Comparison of ENCODE assay signal across 11 cellular contexts in the genomic region with DNA sequence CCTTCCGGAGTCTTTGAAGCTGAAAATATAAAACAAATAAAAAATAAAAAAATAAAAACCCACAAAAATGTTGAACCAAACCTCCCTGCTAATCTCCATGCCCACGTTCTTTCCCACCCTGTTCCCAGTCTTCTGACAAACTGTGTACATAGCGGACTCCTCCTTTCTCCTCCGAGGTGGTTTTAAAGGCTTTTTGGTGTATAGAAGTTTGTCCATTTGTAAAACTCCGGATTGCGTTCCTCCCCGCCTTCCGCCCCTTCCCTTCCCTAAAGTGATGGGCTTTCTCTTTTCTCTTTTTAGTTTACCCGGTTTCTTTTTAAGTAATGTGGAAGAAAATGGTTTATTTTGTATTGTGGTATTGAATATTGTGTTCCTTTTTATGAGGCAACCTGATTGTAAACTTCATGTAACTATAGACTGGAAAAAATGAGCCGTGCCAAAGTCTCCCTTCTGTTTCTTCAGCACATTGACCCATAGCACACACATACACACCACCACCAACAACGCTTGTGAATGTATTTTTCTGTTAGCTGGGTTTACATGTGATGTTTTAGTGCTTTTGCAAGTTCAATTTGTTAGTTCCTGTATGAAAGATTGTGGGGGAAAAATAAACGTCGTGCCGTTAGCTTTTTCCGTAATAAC. TPM values are rescaled to one million over a fixed set of nuclear protein-coding genes. Genes with fewer than 3 reads are reported as not detected.
DNase-seq lines count a peak whose midpoint lies in the region; ATAC-seq and TF ChIP-seq lines count a peak whose summit lies in the region.
"Had no signal": no experiment of that assay in that cellular context is flagged by ENCODE, and none has a peak within 500 bp of the region (broad histone marks: within the 10 kb centered on the region; RNA-seq: fewer than 3 reads in every experiment).

No MANE protein-coding gene starts in this region.

- H3K36me3 Mint-ChIP-seq in chondrocyte (ENCODE audit: low read depth), result peaks cover 19% of the 10 kb centered on the region
- peaks cover 12% of the 10 kb centered on the region for H3K36me3 Mint-ChIP-seq in neural crest cell (ENCODE audit: low read depth)

- intact Hi-C loops in left cardiac atrium (cut with DNase I), result no loop called here

- no peak for TF ChIP-seq POLR2A in NB4 (IDR thresholded peaks at IDR 0.05; ENCODE audit: extremely low read depth, insufficient read length)

- no peaks in the 10 kb centered on the region for H3K27me3 Mint-ChIP-seq in chondrocyte (ENCODE audit: low read depth)
- peaks cover 83% of the 10 kb centered on the region for H3K27me3 Mint-ChIP-seq in neural crest cell (ENCODE audit: low read depth)

- ATAC-seq in left cardiac atrium (no peak), GM19324 (IDR thresholded peaks at IDR 0.05; ENCODE audit: low FRiP score, unreplicated experiment) (no peak)
- ATAC-seq: esophagus mucosa had no signal

- peaks cover 47% of the 10 kb centered on the region for H3K4me1 Mint-ChIP-seq in chondrocyte (ENCODE audit: low read depth)
- H3K4me1 Mint-ChIP-seq in neural crest cell, result peaks cover 54% of the 10 kb centered on the region

- H3K4me3 ChIP-seq in NB4 (ENCODE audit: low read depth, low read length), result peak overlapping the region; percentile 42
- H3K4me3 ChIP-seq: ovary had no signal

- DNase-seq in NCI-H82 (lab: John Stamatoyannopoulos, UW) (peak; percentile 42), NCI-H82 treated with DMSO at 0.1 percent for 48 hours (lab: John Stamatoyannopoulos, UW; ENCODE audit: unreplicated experiment) (no peak), NB4 (ENCODE audit: low read depth) (peak; percentile 19), chondrocyte (ENCODE audit: low spot score) (no peak), neural crest cell (ENCODE audit: low read depth, low spot score) (no peak), left cardiac atrium (no peak), activated gamma-delta T cell treated with Interleukin-2 at 50 U/mL for 16 hours (no peak)
- DNase-seq: stimulated activated CD4-positive, alpha-beta T cell treated with anti-CD3 and anti-CD28 coated beads, Interleukin-4, amount 100 ng/mL, for 24 hours had no signal

- peak overlapping the region; percentile 75 for H3K4me3 Mint-ChIP-seq in chondrocyte (ENCODE audit: unreplicated experiment)
- peak overlapping the region; percentile 86 for H3K4me3 Mint-ChIP-seq in neural crest cell

- TF ChIP-seq CTCF in NB4 (IDR thresholded peaks at IDR 0.05; ENCODE audit: low read depth, low read length) (no peak), chondrocyte (IDR thresholded peaks at IDR 0.05) (no peak), neural crest cell (conservative IDR thresholded peaks at IDR 0.05) (no peak)

- H3K27ac Mint-ChIP-seq in chondrocyte (ENCODE audit: unreplicated experiment) (peak overlapping the region; percentile 97), neural crest cell (ENCODE audit: unreplicated experiment) (no peak overlapping the region)

- H3K9me3 Mint-ChIP-seq in chondrocyte (ENCODE audit: low read depth), result no peaks in the 10 kb centered on the region
- H3K9me3 Mint-ChIP-seq in neural crest cell, result no peaks in the 10 kb centered on the region

RNA-seq across cellular contexts. Expression of gene ZIC2, which starts 4.4 kb away (rescaled TPM):
- 26.4 to 55.8 TPM (median 30.6 TPM) in 3 replicates for total RNA-seq in chondrocyte
- 48.6 and 55.3 TPM in 2 replicates for total RNA-seq in neural crest cell
- not detected for total RNA-seq in left cardiac atrium

RNA-seq across cellular contexts. Expression of gene ZIC5, which starts 14.4 kb away (rescaled TPM):
- total RNA-seq in chondrocyte (2.7 to 5.8 TPM (median 3.1 TPM) in 3 replicates), neural crest cell (6.3 and 6.7 TPM in 2 replicates), left cardiac atrium (not detected)
- total RNA-seq: esophagus mucosa had no signal

Comparison
In these comparisons a context has a peak if more than half of its experiments do, and no peak if none do; other contexts are left out.
1. DNase-seq: peak in NCI-H82 (single experiment) and NB4 (single experiment); none in NCI-H82 treated with DMSO at 0.1 percent for 48 hours (single experiment), chondrocyte (single experiment), neural crest cell (single experiment), left cardiac atrium (single experiment) and activated gamma-delta T cell treated with Interleukin-2 at 50 U/mL for 16 hours (single experiment).
2. RNA of gene ZIC2, which starts 4.4 kb away (total RNA-seq): 48.6 to 55.3 TPM in neural crest cell and 26.4 to 55.8 TPM in chondrocyte; not detected in left cardiac atrium; every median in the first group is over 10 times any median in the second.